8 cellular contexts compared by ENCODE assay signal in the genomic region with DNA sequence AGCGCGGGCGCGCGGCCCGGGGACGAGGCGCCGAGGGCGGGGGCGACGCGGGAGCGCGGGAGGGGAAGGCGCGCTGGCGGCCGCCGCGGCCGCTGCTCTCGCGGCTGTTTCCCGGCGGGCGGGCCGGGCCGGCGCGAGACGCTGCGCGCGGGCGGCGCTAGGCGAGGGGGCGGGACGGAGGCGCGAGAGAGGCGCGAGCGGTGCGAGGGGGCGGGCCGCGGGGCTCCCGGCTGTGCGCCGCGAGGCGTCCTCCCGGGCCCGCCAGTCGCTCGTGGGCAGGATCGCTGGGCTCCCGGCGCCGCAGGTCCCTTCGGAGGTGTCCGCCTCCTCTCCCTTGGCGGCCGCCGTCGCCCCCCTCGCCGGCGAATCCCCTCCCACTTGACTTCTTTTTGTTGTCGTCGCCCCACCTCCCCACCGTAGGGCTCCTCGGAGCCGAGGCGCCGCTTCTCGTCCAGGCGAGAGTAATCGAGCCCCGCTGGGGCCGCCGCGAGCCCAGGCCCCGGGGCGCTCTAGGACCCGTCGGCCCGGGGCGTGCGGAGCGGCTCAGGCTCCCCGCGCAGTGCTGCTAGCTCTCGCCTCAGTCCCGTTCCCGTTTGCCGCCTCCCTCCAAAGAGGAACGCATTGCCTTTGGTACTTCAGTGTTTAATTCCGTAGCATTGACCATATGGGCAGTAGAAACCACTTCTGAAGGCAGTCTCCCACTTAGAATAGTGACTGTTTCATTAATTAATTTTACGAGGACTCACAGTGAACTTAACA. TPM values are rescaled to one million over a fixed set of nuclear protein-coding genes. Genes with fewer than 3 reads are reported as not detected.
DNase-seq lines count a peak whose midpoint lies in the region; ATAC-seq and TF ChIP-seq lines count a peak whose summit lies in the region.

A gene (minus strand): TSS at position 110 of the 759 bp plus-strand sequence. CDS start 330 bp downstream, outside the sequence.

- H3K4me1 ChIP-seq in H9 (ENCODE audit: insufficient read depth, low read length), result peaks cover 2% of the 10 kb centered on the region; the same call in 1 of the 2 replicates
- H3K4me1 ChIP-seq in SJCRH30, result no peaks in the 10 kb centered on the region
- H3K4me1 ChIP-seq in foreskin keratinocyte, result peaks cover 2% of the 10 kb centered on the region
- peaks cover 17% of the 10 kb centered on the region for H3K4me1 ChIP-seq in neuron (ENCODE audit: insufficient read depth, low read length)
- H3K4me1 ChIP-seq in subcutaneous abdominal adipose tissue (ENCODE audit: control insufficient read depth in 5 of 5, insufficient read depth in 5 of 5, low read length in 5 of 5), result peaks cover 0 to 41% (median 38%) of the 10 kb centered on the region in 5 donors

- H3K23ac ChIP-seq in H9 (ENCODE audit: insufficient read length, low read depth, low read length), result no peak within 1 kb of the TSS

- H4K8ac ChIP-seq in H9 (replicated peaks; ENCODE audit: insufficient read length, low read depth, low read length), result no peak within 1 kb of the TSS

- peak; percentile 81 for DNase-seq in G401 (ENCODE audit: low spot score)
- DNase-seq in H9, result peak; percentile 89
- peak; percentile 94 for DNase-seq in MG63
- peak; percentile 83 for DNase-seq in SJCRH30
- peak; percentile 84 for DNase-seq in activated gamma-delta T cell treated with anti-CD3 and anti-CD28 coated beads, Interleukin-2, amount 50 U/mL, for 16 hours (ENCODE audit: low read depth)
- peak; percentile 65 to 75 for DNase-seq in foreskin keratinocyte

- peak; percentile 91 for ATAC-seq in foreskin keratinocyte

- H2BK15ac ChIP-seq in H9 (ENCODE audit: low read depth, low read length), result no peak within 1 kb of the TSS

- H3K27me3 Mint-ChIP-seq in H9 (ENCODE audit: low read depth), result no peaks in the 10 kb centered on the region; the same call in 1 of the 2 replicates

- H3K9ac ChIP-seq in H9 (ENCODE audit: extremely low read depth, insufficient read length, low read length) (peak within 1 kb of the TSS; percentile 78), subcutaneous abdominal adipose tissue (ENCODE audit: low read length in 5 of 5) (peak within 1 kb of the TSS; percentile 89 to 97 (median 93))

- peaks cover 32 to 33% of the 10 kb centered on the region in 2 experiments for H3K4me1 Mint-ChIP-seq in H9

- H2AK5ac ChIP-seq in H9 (ENCODE audit: insufficient read length, low read length), result no peak within 1 kb of the TSS

- H2BK120ac ChIP-seq in H9 (ENCODE audit: low read depth, low read length, poor library complexity, severe bottlenecking), result no peak within 1 kb of the TSS

- H2BK5ac ChIP-seq in H9 (ENCODE audit: insufficient read length, low read length), result no peak within 1 kb of the TSS

- H3K9me3 ChIP-seq in H9 (ENCODE audit: control insufficient read depth, low read depth, low read length), result no peaks in the 10 kb centered on the region
- no peaks in the 10 kb centered on the region for H3K9me3 ChIP-seq in MG63
- no peaks in the 10 kb centered on the region for H3K9me3 ChIP-seq in SJCRH30 (replicated peaks)
- no peaks in the 10 kb centered on the region for H3K9me3 ChIP-seq in neuron (ENCODE audit: low read length)
- no peaks in the 10 kb centered on the region for H3K9me3 ChIP-seq in subcutaneous abdominal adipose tissue (ENCODE audit: control insufficient read depth in 5 of 5, low read length in 5 of 5)

- H2AFZ ChIP-seq in H9 (ENCODE audit: low read length) (peak within 1 kb of the TSS; percentile 51), neuron (ENCODE audit: low read depth, low read length) (peak within 1 kb of the TSS; percentile 84)

- no peak within 1 kb of the TSS for H2BK20ac ChIP-seq in H9 (ENCODE audit: low read depth, low read length, poor library complexity, severe bottlenecking)

- no peak within 1 kb of the TSS for H2BK12ac ChIP-seq in H9 (ENCODE audit: insufficient read length, low read depth, low read length)

- no peak within 1 kb of the TSS for H3K56ac ChIP-seq in H9 (ENCODE audit: insufficient read length, low read depth, low read length)

- H3K27ac ChIP-seq in H9 (ENCODE audit: insufficient read length, low read depth, low read length) (peak within 1 kb of the TSS; percentile 82), SJCRH30 (peak within 1 kb of the TSS; percentile 74), foreskin keratinocyte (peak within 1 kb of the TSS; percentile 84), subcutaneous abdominal adipose tissue (ENCODE audit: low read depth, low read length) (peak within 1 kb of the TSS; percentile 98)

- no peaks in the 10 kb centered on the region for H3K79me1 ChIP-seq in H9 (ENCODE audit: insufficient read depth, low read depth, low read length, poor library complexity, severe bottlenecking)

- H3K79me2 ChIP-seq in H9 (ENCODE audit: insufficient read depth, low read length), result peaks cover 12% of the 10 kb centered on the region; the same call in 1 of the 2 replicates

- H4K5ac ChIP-seq in H9 (ENCODE audit: insufficient read length, low read depth, low read length), result no peak within 1 kb of the TSS

- H3K4me3 Mint-ChIP-seq in H9, result peak within 1 kb of the TSS; percentile 84 to 95

- H3T11ph ChIP-seq in H9 (ENCODE audit: low read length), result no peak within 1 kb of the TSS

- TF ChIP-seq CTCF in H9 (conservative IDR thresholded peaks at IDR 0.05), result no peak
- no peak for TF ChIP-seq CTCF in foreskin keratinocyte (conservative IDR thresholded peaks at IDR 0.05)

- peak within 1 kb of the TSS; percentile 95 for H3K4me2 ChIP-seq in H9 (ENCODE audit: insufficient read depth, insufficient read length, low read length)

- H4K91ac ChIP-seq in H9 (ENCODE audit: insufficient read length, low read depth, low read length), result no peak within 1 kb of the TSS

- H3K14ac ChIP-seq in H9 (ENCODE audit: insufficient read depth, low read length), result peak within 1 kb of the TSS; percentile 95

- H3K36me3 Mint-ChIP-seq in H9 (ENCODE audit: insufficient read depth in 1 of 3, low read depth in 3 of 3), result peaks cover 6 to 17% (median 9%) of the 10 kb centered on the region in 3 experiments

- H3K4me3 ChIP-seq in MG63, result peak within 1 kb of the TSS; percentile 76
- peak within 1 kb of the TSS; percentile 67 for H3K4me3 ChIP-seq in SJCRH30
- peak within 1 kb of the TSS; percentile 89 for H3K4me3 ChIP-seq in neuron (ENCODE audit: low read length)
- peak within 1 kb of the TSS; percentile 86 to 91 (median 88) for H3K4me3 ChIP-seq in subcutaneous abdominal adipose tissue (ENCODE audit: low read depth in 1 of 5, low read length in 5 of 5)

- in situ Hi-C loops in G401 (cut with HindIII; ENCODE audit: low sequenced_read_pairs), result no loop called here

- peaks cover 9 to 12% of the 10 kb centered on the region in 2 experiments for H3K9me3 Mint-ChIP-seq in H9

- peak within 1 kb of the TSS; percentile 82 to 97 (median 94) for H3K27ac Mint-ChIP-seq in H9

- peaks cover 7% of the 10 kb centered on the region for H3K23me2 ChIP-seq in H9 (ENCODE audit: insufficient read length, low read depth, low read length, poor library complexity, severe bottlenecking)

- peaks cover 6% of the 10 kb centered on the region for H3K36me3 ChIP-seq in MG63
- no peaks in the 10 kb centered on the region for H3K36me3 ChIP-seq in SJCRH30
- H3K36me3 ChIP-seq in neuron (ENCODE audit: insufficient read depth, low read length), result peaks cover 2% of the 10 kb centered on the region
- H3K36me3 ChIP-seq in subcutaneous abdominal adipose tissue (ENCODE audit: control insufficient read depth in 5 of 5, insufficient read depth in 5 of 5, low read length in 5 of 5), result no peaks in the 10 kb centered on the region

- H3K27me3 ChIP-seq in H9 (ENCODE audit: insufficient read depth, low read length), result no peaks in the 10 kb centered on the region
- H3K27me3 ChIP-seq in MG63, result no peaks in the 10 kb centered on the region
- no peaks in the 10 kb centered on the region for H3K27me3 ChIP-seq in SJCRH30
- H3K27me3 ChIP-seq in foreskin keratinocyte, result no peaks in the 10 kb centered on the region
- H3K27me3 ChIP-seq in neuron (ENCODE audit: insufficient read depth, low read length), result no peaks in the 10 kb centered on the region
- H3K27me3 ChIP-seq in subcutaneous abdominal adipose tissue (ENCODE audit: control insufficient read depth in 5 of 5, insufficient read depth in 4 of 5, low read length in 5 of 5), result no peaks in the 10 kb centered on the region

- no CpG with 5 or more reads among the region's 102 CpGs for WGBS in H9 (ENCODE audit: extremely low coverage, insufficient read length, low lambda C conversion rate)

- H3K18ac ChIP-seq in H9 (ENCODE audit: insufficient read length, low read depth, low read length), result peak within 1 kb of the TSS; percentile 81

- no peak within 1 kb of the TSS for H3K4ac ChIP-seq in H9 (ENCODE audit: low read depth, low read length)

- no peaks in the 10 kb centered on the region for H4K20me1 ChIP-seq in H9 (ENCODE audit: control insufficient read depth, insufficient read depth, insufficient read length)

RNA-seq across cellular contexts. Expression of the gene that starts here (rescaled TPM):
- total RNA-seq in G401 (2014; rRNA removed; shearing (Covaris generic)), result 20.7 and 36.3 TPM in 2 replicates
- total RNA-seq in H9 (2021) (35.8 and 37.2 TPM in 2 replicates), foreskin keratinocyte (27.8 and 29.0 TPM in 2 replicates)
- 45.2 and 62.2 TPM in 2 replicates for total RNA-seq in MG63 (2014; rRNA removed; shearing (Covaris generic); ENCODE audit: low replicate concordance)
- total RNA-seq in SJCRH30 (2014; rRNA removed; shearing (Covaris generic)), result 20.1 and 22.7 TPM in 2 replicates
- 14.4 and 15.2 TPM in 2 replicates for polyA plus RNA-seq in foreskin keratinocyte

Comparison
In these comparisons a context has a peak if more than half of its experiments do, and no peak if none do; other contexts are left out.
1. Peak in every context shown above with its lines: DNase-seq, ATAC-seq, H3K4me3 ChIP-seq and H3K27ac ChIP-seq.